In the genomic region with DNA sequence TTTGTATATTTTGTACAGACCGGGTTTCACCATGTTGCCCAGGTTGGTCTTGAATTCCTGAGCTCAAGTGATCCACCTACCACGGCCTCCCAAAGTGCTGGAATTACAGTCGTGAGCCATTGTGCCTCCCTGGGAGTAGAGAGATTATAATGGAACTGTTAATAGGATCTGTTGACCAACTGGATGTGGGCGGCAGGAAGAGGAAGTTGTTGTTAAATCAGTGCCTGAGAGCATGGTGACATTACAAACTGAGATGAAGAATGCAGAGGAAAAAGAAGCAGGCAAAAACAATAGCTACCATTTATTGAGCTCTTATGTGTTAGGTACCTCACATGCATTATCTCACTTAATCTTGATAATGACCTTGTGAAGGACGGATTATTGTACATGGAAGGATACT, we compare ENCODE assay signal across 1 cellular context.
TF ChIP-seq lines count a peak whose summit lies in the region.

No MANE protein-coding gene starts in this region.

TF ChIP-seq in GM23338, 12 proteins besides CTCF, POLR2A, EP300 and RAD21 (continued from another document):
- no peak for TF ChIP-seq ETS1 (IDR thresholded peaks at IDR 0.05)
- TF ChIP-seq EZH2 (IDR thresholded peaks at IDR 0.05; ENCODE audit: low read depth, unreplicated experiment): no peak
- TF ChIP-seq REST (IDR thresholded peaks at IDR 0.05; ENCODE audit: unreplicated experiment): no peak
- no peak for TF ChIP-seq JUNB (IDR thresholded peaks at IDR 0.05; ENCODE audit: unreplicated experiment)
- no peak for TF ChIP-seq ZNF331 (CRISPR knock-in tag; IDR thresholded peaks at IDR 0.05; ENCODE audit: low read depth)
- no peak for TF ChIP-seq POLR2AphosphoS5 (IDR thresholded peaks at IDR 0.05; ENCODE audit: low read depth)
- TF ChIP-seq STAT1 (IDR thresholded peaks at IDR 0.05; ENCODE audit: unreplicated experiment): no peak
- no peak for TF ChIP-seq ZNF114 (CRISPR knock-in tag; IDR thresholded peaks at IDR 0.05)
- no peak for TF ChIP-seq NANOG (IDR thresholded peaks at IDR 0.05; ENCODE audit: borderline replicate concordance)
- no peak for TF ChIP-seq CREB1 (CRISPR knock-in tag; IDR thresholded peaks at IDR 0.05; ENCODE audit: low read depth)
- TF ChIP-seq EZH2phosphoT487 (IDR thresholded peaks at IDR 0.05; ENCODE audit: unreplicated experiment): no peak
